ENCODE assay signal across 12 cellular contexts in genomic region chr21:38852278-38852677, GRCh38.
"Had no signal": no experiment of that assay in that cellular context is flagged by ENCODE, and none has a peak within 500 bp of the region (broad histone marks: within the 10 kb centered on the region; RNA-seq: fewer than 3 reads in every experiment).

No MANE protein-coding gene starts in this region.

- ATAC-seq: stimulated activated naive CD8-positive, alpha-beta T cell treated with anti-CD3 and anti-CD28 coated beads, Interleukin-15, amount 100 ng/mL, for 72 hours had no signal

- H3K4me3 ChIP-seq: adrenal gland, left ventricle myocardium inferior, ovary, SJSA1, thoracic aorta had no signal

- H3K4me3 Mint-ChIP-seq: stimulated activated naive CD8-positive, alpha-beta T cell treated with anti-CD3 and anti-CD28 coated beads, Interleukin-15, amount 100 ng/mL, for 72 hours had no signal

- H3K27me3 Mint-ChIP-seq: stimulated activated naive CD8-positive, alpha-beta T cell treated with anti-CD3 and anti-CD28 coated beads, Interleukin-15, amount 100 ng/mL, for 72 hours had no signal

- DNase-seq: activated naive CD4-positive, alpha-beta T cell treated with anti-CD3 and anti-CD28 coated beads, Interleukin-2, amount 50 U/mL, for 16 hours; adrenal gland; head of caudate nucleus; left ventricle myocardium inferior; mesendoderm; stimulated activated CD4-positive, alpha-beta T cell treated with anti-CD3 and anti-CD28 coated beads, Interleukin-4, amount 100 ng/mL, for 24 hours; stimulated activated naive CD8-positive, alpha-beta T cell treated with anti-CD3 and anti-CD28 coated beads, Interleukin-15, amount 100 ng/mL, for 72 hours; T1000 had no signal

- H3K27ac Mint-ChIP-seq: activated T-helper 2 cell treated with anti-CD3 and anti-CD28 coated beads, Interferon-gamma antibody, Interleukin-2, Interleukin-4, amounts not matched to agents 10 μg/mL and 5 μg/mL and 100 μg/mL, durations not matched to agents 14 hours and 24 hours and 36 hours had no signal

- H3K4me1 Mint-ChIP-seq: stimulated activated naive CD8-positive, alpha-beta T cell treated with anti-CD3 and anti-CD28 coated beads, Interleukin-15, amount 100 ng/mL, for 72 hours had no signal

- H3K9me3 Mint-ChIP-seq: activated T-helper 2 cell treated with anti-CD3 and anti-CD28 coated beads, Interferon-gamma antibody, Interleukin-2, Interleukin-4, amounts not matched to agents 10 μg/mL and 5 μg/mL and 100 μg/mL, durations not matched to agents 14 hours and 24 hours and 36 hours; stimulated activated naive CD8-positive, alpha-beta T cell treated with anti-CD3 and anti-CD28 coated beads, Interleukin-15, amount 100 ng/mL, for 72 hours had no signal
